In genomic region chr6:71733970-71734899, GRCh38 we compare ENCODE assay signal across 16 cellular contexts.
"Had no signal": no experiment of that assay in that cellular context is flagged by ENCODE, and none has a peak within 500 bp of the region (broad histone marks: within the 10 kb centered on the region; RNA-seq: fewer than 3 reads in every experiment).

No MANE protein-coding gene starts in this region.

- H3K4me3 ChIP-seq: lower lobe of right lung, right atrium auricular region, stomach, vagina had no signal

- H3K27me3 ChIP-seq: right atrium auricular region, stomach, vagina had no signal

- H3K4me1 Mint-ChIP-seq: activated naive CD8-positive, alpha-beta T cell treated with anti-CD3 and anti-CD28 coated beads for 36 hours; mesothelial cell of epicardium had no signal

- H3K27me3 Mint-ChIP-seq: activated CD4-positive, alpha-beta memory T cell treated with anti-CD3 and anti-CD28 coated beads for 36 hours; activated naive CD8-positive, alpha-beta T cell treated with anti-CD3 and anti-CD28 coated beads for 36 hours had no signal

- ATAC-seq: activated T-cell treated with anti-CD3 and anti-CD28 coated beads, Interleukin-2, amount 50 U/mL, for 72 hours; left cardiac atrium; lower lobe of right lung had no signal

- H3K4me3 Mint-ChIP-seq: activated CD4-positive, alpha-beta memory T cell treated with anti-CD3 and anti-CD28 coated beads for 36 hours; activated naive CD8-positive, alpha-beta T cell treated with anti-CD3 and anti-CD28 coated beads for 36 hours; activated T-cell treated with anti-CD3 and anti-CD28 coated beads, Interleukin-2, amount 50 U/mL, for 72 hours; mesothelial cell of epicardium had no signal

- H3K27ac ChIP-seq: lower lobe of right lung, right atrium auricular region, stomach, vagina, VCaP had no signal

- H3K36me3 ChIP-seq: lower lobe of right lung, right atrium auricular region, stomach, vagina had no signal

- H3K9me3 Mint-ChIP-seq: activated CD4-positive, alpha-beta memory T cell treated with anti-CD3 and anti-CD28 coated beads for 36 hours; activated naive CD8-positive, alpha-beta T cell treated with anti-CD3 and anti-CD28 coated beads for 36 hours; activated T-cell treated with anti-CD3 and anti-CD28 coated beads, Interleukin-2, amount 50 U/mL, for 72 hours; mesothelial cell of epicardium had no signal

- H3K27ac Mint-ChIP-seq: activated CD4-positive, alpha-beta memory T cell treated with anti-CD3 and anti-CD28 coated beads for 36 hours; activated naive CD8-positive, alpha-beta T cell treated with anti-CD3 and anti-CD28 coated beads for 36 hours; activated T-cell treated with anti-CD3 and anti-CD28 coated beads, Interleukin-2, amount 50 U/mL, for 72 hours; mesothelial cell of epicardium had no signal

- DNase-seq: activated CD4-positive, alpha-beta memory T cell treated with anti-CD3 and anti-CD28 coated beads for 36 hours; activated gamma-delta T cell treated with Interleukin-2 at 50 U/mL for 16 hours; activated naive CD8-positive, alpha-beta T cell treated with anti-CD3 and anti-CD28 coated beads for 36 hours; activated T-cell treated with anti-CD3 and anti-CD28 coated beads, Interleukin-2, amount 50 U/mL, for 72 hours; anterior cingulate cortex; effector memory CD4-positive, alpha-beta T cell; left cardiac atrium; lower lobe of right lung; posterior cingulate gyrus; small intestine; stomach; T1000 had no signal

- H3K36me3 Mint-ChIP-seq: activated CD4-positive, alpha-beta memory T cell treated with anti-CD3 and anti-CD28 coated beads for 36 hours; activated naive CD8-positive, alpha-beta T cell treated with anti-CD3 and anti-CD28 coated beads for 36 hours; mesothelial cell of epicardium had no signal
